ENCODE assay signal across 29 cellular contexts in genomic region chr2:70777450-70777849, GRCh38. TPM values are rescaled to one million over a fixed set of nuclear protein-coding genes. Genes with fewer than 3 reads are reported as not detected.
"Had no signal": no experiment of that assay in that cellular context is flagged by ENCODE, and none has a peak within 500 bp of the region (broad histone marks: within the 10 kb centered on the region; RNA-seq: fewer than 3 reads in every experiment).

No MANE protein-coding gene starts in this region.

- H3K9ac ChIP-seq: neural progenitor cell had no signal

- H3K27ac ChIP-seq: colonic mucosa, esophagus squamous epithelium, neural progenitor cell, testis, vagina had no signal

- H3K4me1 Mint-ChIP-seq: activated B cell treated with CpG ODN at 0.5 μM for 24 hours; activated CD4-positive, alpha-beta T cell treated with anti-CD3 and anti-CD28 coated beads for 36 hours; activated T-helper 17 cell treated with anti-CD3 and anti-CD28 coated beads, Interleukin-2, amount 50 U/mL, for 72 hours; immature natural killer cell; naive thymus-derived CD8-positive, alpha-beta T cell had no signal

- H2AFZ ChIP-seq: neural progenitor cell had no signal

- H3K4me2 ChIP-seq: neural progenitor cell had no signal

- H3K27ac Mint-ChIP-seq: activated B cell treated with CpG ODN at 0.5 μM for 24 hours; activated CD4-positive, alpha-beta T cell treated with anti-CD3 and anti-CD28 coated beads for 36 hours; activated naive CD4-positive, alpha-beta T cell treated with anti-CD3 and anti-CD28 coated beads, Interleukin-2, amount 50 U/mL, for 72 hours; activated T-cell treated with anti-CD3 and anti-CD28 coated beads, Interleukin-2, amount 50 U/mL, for 24 hours; activated T-helper 17 cell treated with anti-CD3 and anti-CD28 coated beads, Interleukin-2, amount 50 U/mL, for 72 hours; immature natural killer cell; mesothelial cell of epicardium; naive thymus-derived CD8-positive, alpha-beta T cell; neural progenitor cell; stimulated activated naive B cell treated with anti-CD40 and anti-IgM and Interleukin-4, amounts not matched to agents 10 μg/mL and 1 μg/mL and 100 μg/mL, for 72 hours had no signal

- H3K9me3 Mint-ChIP-seq: activated T-cell treated with anti-CD3 and anti-CD28 coated beads, Interleukin-2, amount 50 U/mL, for 24 hours; immature natural killer cell; mesothelial cell of epicardium; neural progenitor cell had no signal

- ATAC-seq: activated CD4-positive, alpha-beta T cell treated with anti-CD3 and anti-CD28 coated beads for 36 hours; activated naive CD4-positive, alpha-beta T cell treated with anti-CD3 and anti-CD28 coated beads, Interleukin-2, amount 50 U/mL, for 72 hours; activated T-helper 17 cell treated with anti-CD3 and anti-CD28 coated beads, Interleukin-2, amount 50 U/mL, for 72 hours; left lobe of liver; naive thymus-derived CD8-positive, alpha-beta T cell; stimulated activated naive B cell treated with anti-CD40 and anti-IgM and Interleukin-4, amounts not matched to agents 10 μg/mL and 1 μg/mL and 100 μg/mL, for 72 hours had no signal

- H3K4me3 Mint-ChIP-seq: activated B cell treated with CpG ODN at 0.5 μM for 24 hours; activated CD4-positive, alpha-beta T cell treated with anti-CD3 and anti-CD28 coated beads for 36 hours; activated T-cell treated with anti-CD3 and anti-CD28 coated beads, Interleukin-2, amount 50 U/mL, for 24 hours; activated T-helper 17 cell treated with anti-CD3 and anti-CD28 coated beads, Interleukin-2, amount 50 U/mL, for 72 hours; immature natural killer cell; mesothelial cell of epicardium; naive thymus-derived CD8-positive, alpha-beta T cell; neural progenitor cell; stimulated activated naive B cell treated with anti-CD40 and anti-IgM and Interleukin-4, amounts not matched to agents 10 μg/mL and 1 μg/mL and 100 μg/mL, for 72 hours had no signal

- H3K4me1 ChIP-seq: colonic mucosa, neural progenitor cell, testis, vagina had no signal

- H3K9me3 ChIP-seq: colonic mucosa, esophagus squamous epithelium, testis, vagina had no signal

- H3K36me3 Mint-ChIP-seq: immature natural killer cell, mesothelial cell of epicardium, neural progenitor cell had no signal

- H3K4me3 ChIP-seq: colonic mucosa, esophagus squamous epithelium, lung, neural progenitor cell, testis, vagina had no signal

- H3K27me3 ChIP-seq: colonic mucosa, neural progenitor cell, testis, vagina had no signal

- H3K36me3 ChIP-seq: colonic mucosa, esophagus squamous epithelium, neural progenitor cell, vagina had no signal

- DNase-seq: activated B cell treated with CpG ODN at 0.5 μM for 24 hours; activated CD4-positive, alpha-beta T cell treated with anti-CD3 and anti-CD28 coated beads for 36 hours; activated CD4-positive, alpha-beta T cell treated with anti-CD3 and anti-CD28 coated beads, Interleukin-2, amount 50 U/mL, for 4 hours; activated CD8-positive, alpha-beta memory T cell treated with anti-CD3 and anti-CD28 coated beads for 24 hours; activated CD8-positive, alpha-beta memory T cell treated with anti-CD3 and anti-CD28 coated beads, Interleukin-2, amount 50 U/mL, for 4 hours; activated T-cell treated with anti-CD3 and anti-CD28 coated beads, Interleukin-2, amount 50 U/mL, for 24 hours; aorta; colonic mucosa; esophagus squamous epithelium; immature natural killer cell; naive thymus-derived CD8-positive, alpha-beta T cell; retina; stimulated activated CD4-positive, alpha-beta T cell treated with anti-CD3 and anti-CD28 coated beads, Interleukin-2, amount 100 ng/mL, for 48 hours; stimulated activated CD8-positive, alpha-beta memory T cell treated with anti-CD3 and anti-CD28 coated beads, Interleukin-4, amount 100 ng/mL, for 48 hours; stimulated activated naive B cell treated with anti-CD40 and anti-IgM and Interleukin-4, amounts not matched to agents 10 μg/mL and 1 μg/mL and 100 μg/mL, for 72 hours; T1000; testis; trophoblast cell had no signal

RNA-seq across cellular contexts. Expression of gene ADD2, which starts 9.4 kb away (rescaled TPM):
- total RNA-seq: fibroblast of villous mesenchyme had no signal
- polyA plus RNA-seq: immature natural killer cell had no signal

RNA-seq across cellular contexts. Expression of gene FIGLA, which starts 13.0 kb away (rescaled TPM):
- total RNA-seq: activated B cell treated with CpG ODN at 0.5 μM for 24 hours; activated CD4-positive, alpha-beta T cell treated with anti-CD3 and anti-CD28 coated beads for 36 hours; activated naive CD4-positive, alpha-beta T cell treated with anti-CD3 and anti-CD28 coated beads, Interleukin-2, amount 50 U/mL, for 72 hours; activated T-helper 17 cell treated with anti-CD3 and anti-CD28 coated beads, Interleukin-2, amount 50 U/mL, for 72 hours; aorta; colonic mucosa; esophagus squamous epithelium; fibroblast of villous mesenchyme; kidney epithelial cell; left lobe of liver; mesothelial cell of epicardium; naive thymus-derived CD8-positive, alpha-beta T cell; omental fat pad; posterior vena cava; vagina had no signal
- polyA plus RNA-seq: aorta; naive thymus-derived CD8-positive, alpha-beta T cell had no signal

RNA-seq across cellular contexts. Expression of gene CLEC4F, which starts 42.9 kb away (rescaled TPM):
- total RNA-seq: activated B cell treated with CpG ODN at 0.5 μM for 24 hours; activated CD4-positive, alpha-beta T cell treated with anti-CD3 and anti-CD28 coated beads for 36 hours; fibroblast of villous mesenchyme; kidney epithelial cell; left lobe of liver; mesothelial cell of epicardium; naive thymus-derived CD8-positive, alpha-beta T cell had no signal
- polyA plus RNA-seq: aorta; immature natural killer cell; naive thymus-derived CD8-positive, alpha-beta T cell had no signal

RNA-seq across cellular contexts. Expression of gene CD207, which starts 58.2 kb away (rescaled TPM):
- total RNA-seq: activated B cell treated with CpG ODN at 0.5 μM for 24 hours; activated CD4-positive, alpha-beta T cell treated with anti-CD3 and anti-CD28 coated beads for 36 hours; activated naive CD4-positive, alpha-beta T cell treated with anti-CD3 and anti-CD28 coated beads, Interleukin-2, amount 50 U/mL, for 72 hours; activated T-helper 17 cell treated with anti-CD3 and anti-CD28 coated beads, Interleukin-2, amount 50 U/mL, for 72 hours; fibroblast of villous mesenchyme; kidney epithelial cell; left lobe of liver; mesothelial cell of epicardium; naive thymus-derived CD8-positive, alpha-beta T cell had no signal
- polyA plus RNA-seq: aorta; naive thymus-derived CD8-positive, alpha-beta T cell had no signal
